21 cellular contexts compared by ENCODE assay signal in the genomic region with DNA sequence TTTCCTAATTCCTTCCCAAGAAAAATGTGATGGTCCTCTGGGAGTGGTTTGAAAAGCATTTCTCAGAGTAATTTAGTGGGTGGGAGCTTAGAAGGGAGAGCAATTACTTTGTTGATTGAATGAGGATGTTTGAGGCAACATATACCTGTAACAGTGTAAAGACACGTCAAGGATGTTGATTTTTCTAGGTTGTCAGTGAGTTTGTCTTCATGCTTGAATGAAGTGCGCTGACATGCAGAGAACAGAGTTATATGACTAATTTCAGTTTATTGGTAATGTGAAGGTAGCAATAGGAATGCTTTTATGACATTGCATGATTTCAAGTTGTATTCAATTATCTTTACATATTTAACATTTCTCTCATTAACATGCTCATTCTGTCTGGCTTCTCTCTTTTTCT.
"Had no signal": no experiment of that assay in that cellular context is flagged by ENCODE, and none has a peak within 500 bp of the region (broad histone marks: within the 10 kb centered on the region; RNA-seq: fewer than 3 reads in every experiment).

No MANE protein-coding gene starts in this region.

- H3K4me3 ChIP-seq: adrenal gland, coronary artery, prostate gland, spleen, transverse colon had no signal

- H3K36me3 Mint-ChIP-seq: T-cell had no signal

- ATAC-seq: activated CD8-positive, alpha-beta T cell treated with anti-CD3 and anti-CD28 coated beads, Interleukin-2, amount 10 ng/mL, durations not matched to agents 7 days and 5 days; activated T-helper 17 cell treated with anti-CD3 and anti-CD28 coated beads, Interleukin-2, amount 50 U/mL, for 72 hours; left cardiac atrium; sciatic nerve; T-cell had no signal

- H3K27ac ChIP-seq: adrenal gland, coronary artery, prostate gland, spleen, transverse colon, WERI-Rb-1 had no signal

- H3K4me3 Mint-ChIP-seq: activated CD8-positive, alpha-beta T cell treated with anti-CD3 and anti-CD28 coated beads, Interleukin-2, amount 10 ng/mL, durations not matched to agents 7 days and 5 days; activated T-helper 17 cell treated with anti-CD3 and anti-CD28 coated beads, Interleukin-2, amount 50 U/mL, for 72 hours; nephron; T-cell had no signal

- H3K9me3 ChIP-seq: adrenal gland, prostate gland, spleen, transverse colon had no signal

- H3K27me3 ChIP-seq: adrenal gland, spleen, transverse colon had no signal

- H3K27ac Mint-ChIP-seq: activated CD8-positive, alpha-beta T cell treated with anti-CD3 and anti-CD28 coated beads, Interleukin-2, amount 10 ng/mL, durations not matched to agents 7 days and 5 days; activated T-helper 17 cell treated with anti-CD3 and anti-CD28 coated beads, Interleukin-2, amount 50 U/mL, for 72 hours; nephron; T-cell had no signal

- H3K9me3 Mint-ChIP-seq: activated T-helper 17 cell treated with anti-CD3 and anti-CD28 coated beads, Interleukin-2, amount 50 U/mL, for 72 hours; nephron; T-cell had no signal

- H3K4me1 ChIP-seq: adrenal gland, prostate gland had no signal

- H3K27me3 Mint-ChIP-seq: activated T-helper 17 cell treated with anti-CD3 and anti-CD28 coated beads, Interleukin-2, amount 50 U/mL, for 72 hours; T-cell had no signal

- H3K36me3 ChIP-seq: adrenal gland, prostate gland, spleen, transverse colon, WERI-Rb-1 had no signal

- DNase-seq: activated CD4-positive, alpha-beta T cell treated with anti-CD3 and anti-CD28 coated beads for 48 hours; activated CD8-positive, alpha-beta T cell treated with anti-CD3 and anti-CD28 coated beads, Interleukin-2, amount 10 ng/mL, durations not matched to agents 7 days and 5 days; activated naive CD4-positive, alpha-beta T cell treated with anti-CD3 and anti-CD28 coated beads, Interleukin-2, amount 50 U/mL, for 16 hours; adrenal gland; caudate nucleus; effector CD8-positive, alpha-beta T cell; hippocampal formation; left cardiac atrium; spleen; stimulated activated CD4-positive, alpha-beta T cell treated with anti-CD3 and anti-CD28 coated beads, Interleukin-1b, Interleukin-23, amount 100 ng/mL, for 48 hours; stimulated activated naive CD4-positive, alpha-beta T cell; substantia nigra; T-cell; T1000; transverse colon; WERI-Rb-1 had no signal
